ENCODE assay signal across 12 cellular contexts in the genomic region with DNA sequence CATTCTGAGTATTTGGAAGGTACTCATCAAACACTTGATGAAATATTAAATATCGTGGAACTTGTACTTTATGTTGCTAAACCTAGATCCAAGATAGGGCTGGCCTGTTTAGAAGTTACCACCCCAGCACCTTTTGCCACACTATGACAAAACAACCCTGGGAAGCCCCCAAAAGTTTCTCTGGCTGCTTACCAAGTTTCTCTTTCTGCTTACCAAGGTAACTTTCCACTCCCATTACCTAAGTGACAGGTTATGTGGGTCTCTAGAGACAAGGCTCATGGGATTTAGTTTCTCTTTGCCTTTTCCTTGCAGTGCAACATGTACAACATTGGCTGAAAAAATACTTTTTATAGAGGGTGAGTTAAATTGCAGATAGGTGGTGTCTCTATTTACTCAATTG. TPM values are rescaled to one million over a fixed set of nuclear protein-coding genes. Genes with fewer than 3 reads are reported as not detected.
DNase-seq lines count a peak whose midpoint lies in the region; ATAC-seq lines count a peak whose summit lies in the region.
"Had no signal": no experiment of that assay in that cellular context is flagged by ENCODE, and none has a peak within 500 bp of the region (broad histone marks: within the 10 kb centered on the region; RNA-seq: fewer than 3 reads in every experiment).

No MANE protein-coding gene starts in this region.

- no peak overlapping the region for H2AFZ ChIP-seq in mesenchymal stem cell (ENCODE audit: low read depth, low read length)

- H4K91ac ChIP-seq in mesenchymal stem cell (ENCODE audit: low read length): no peak overlapping the region

- no peak overlapping the region for H3K18ac ChIP-seq in mesenchymal stem cell (ENCODE audit: low read depth in 1 of 2, low read length in 2 of 2)

- no peaks in the 10 kb centered on the region for H3K27me3 Mint-ChIP-seq in T-helper 2 cell treated with Interferon-gamma antibody and Interleukin-4, amounts not matched to agents 5 μg/mL and 100 μg/mL, for 36 hours (ENCODE audit: low read depth)
- H3K27me3 Mint-ChIP-seq: CD4-positive, alpha-beta memory T cell had no signal

- no peak overlapping the region for H2BK15ac ChIP-seq in mesenchymal stem cell (ENCODE audit: low read depth, poor library complexity, severe bottlenecking)

- H4K8ac ChIP-seq in mesenchymal stem cell (ENCODE audit: low read length): no peak overlapping the region

- H3K27ac ChIP-seq in mesenchymal stem cell (ENCODE audit: low read length, poor library complexity, severe bottlenecking): no peak overlapping the region

- H3K4me3 ChIP-seq in mesenchymal stem cell (ENCODE audit: insufficient read depth in 1 of 2, low read depth in 1 of 2, low read length in 2 of 2): no peak overlapping the region

- WGBS in mesenchymal stem cell: 100% methylated on average over 1 of the region's 1 CpG

- no peaks in the 10 kb centered on the region for H3K79me1 ChIP-seq in mesenchymal stem cell (replicated peaks; ENCODE audit: low read length, poor library complexity, severe bottlenecking)

- DNase-seq in OCI-M1 (lab: John Stamatoyannopoulos, UW) (peak; percentile 3), DMS 273 treated with DMSO at 0.1 percent for 48 hours (lab: John Stamatoyannopoulos, UW) (no peak), NCI-H1092 (lab: John Stamatoyannopoulos, UW) (no peak), mesenchymal stem cell (no peak)
- DNase-seq in T-helper 2 cell treated with Interferon-gamma antibody and Interleukin-4, amounts not matched to agents 5 μg/mL and 100 μg/mL, for 36 hours (ENCODE audit: low spot score): no peak
- DNase-seq: CD4-positive, alpha-beta memory T cell; MM.1S; NCI-H524 had no signal

- no peak overlapping the region for H3K14ac ChIP-seq in mesenchymal stem cell (ENCODE audit: low read length in 2 of 2)

- H3K36me3 Mint-ChIP-seq in T-helper 2 cell treated with Interferon-gamma antibody and Interleukin-4, amounts not matched to agents 5 μg/mL and 100 μg/mL, for 36 hours (ENCODE audit: low read depth): no peaks in the 10 kb centered on the region
- H3K36me3 Mint-ChIP-seq: CD4-positive, alpha-beta memory T cell had no signal

- H3K27me3 ChIP-seq in mesenchymal stem cell (ENCODE audit: control insufficient read depth in 1 of 2, insufficient read depth in 1 of 2, low read length in 2 of 2): peaks cover 0 to 3% of the 10 kb centered on the region in 2 experiments

- ATAC-seq in GM18517 (IDR thresholded peaks at IDR 0.05; ENCODE audit: unreplicated experiment) (peak; percentile 52), GM19467 (IDR thresholded peaks at IDR 0.05; ENCODE audit: unreplicated experiment) (peak; percentile 52), HG02973 (IDR thresholded peaks at IDR 0.05; ENCODE audit: unreplicated experiment) (peak; percentile 69)
- ATAC-seq: sciatic nerve had no signal

- no peak overlapping the region for H3K4me3 Mint-ChIP-seq in T-helper 2 cell treated with Interferon-gamma antibody and Interleukin-4, amounts not matched to agents 5 μg/mL and 100 μg/mL, for 36 hours
- H3K4me3 Mint-ChIP-seq: CD4-positive, alpha-beta memory T cell had no signal

- no peak overlapping the region for H3K27ac Mint-ChIP-seq in T-helper 2 cell treated with Interferon-gamma antibody and Interleukin-4, amounts not matched to agents 5 μg/mL and 100 μg/mL, for 36 hours
- H3K27ac Mint-ChIP-seq: CD4-positive, alpha-beta memory T cell had no signal

- no peaks in the 10 kb centered on the region for H3K9me3 Mint-ChIP-seq in T-helper 2 cell treated with Interferon-gamma antibody and Interleukin-4, amounts not matched to agents 5 μg/mL and 100 μg/mL, for 36 hours
- H3K9me3 Mint-ChIP-seq: CD4-positive, alpha-beta memory T cell had no signal

- no peak overlapping the region for H2AK5ac ChIP-seq in mesenchymal stem cell (ENCODE audit: low read length, severe bottlenecking)

- H2BK12ac ChIP-seq in mesenchymal stem cell (ENCODE audit: low read length in 2 of 2): no peak overlapping the region

- H2BK5ac ChIP-seq in mesenchymal stem cell (ENCODE audit: low read depth, low read length, poor library complexity, severe bottlenecking): no peak overlapping the region

- no peaks in the 10 kb centered on the region for H3K4me1 Mint-ChIP-seq in T-helper 2 cell treated with Interferon-gamma antibody and Interleukin-4, amounts not matched to agents 5 μg/mL and 100 μg/mL, for 36 hours (ENCODE audit: low read depth)

- H3K23ac ChIP-seq in mesenchymal stem cell (ENCODE audit: low read length in 2 of 2): no peak overlapping the region

- no peaks in the 10 kb centered on the region for H3K36me3 ChIP-seq in mesenchymal stem cell (ENCODE audit: control insufficient read depth in 1 of 2, insufficient read depth in 2 of 2, low read depth in 1 of 2, low read length in 2 of 2)

- no peaks in the 10 kb centered on the region for H3K4me1 ChIP-seq in mesenchymal stem cell (ENCODE audit: control insufficient read depth, insufficient read depth, low read depth, low read length)

- H3K9ac ChIP-seq in mesenchymal stem cell (ENCODE audit: low read length): no peak overlapping the region

- H3K4ac ChIP-seq in mesenchymal stem cell (ENCODE audit: low read depth in 1 of 2, low read length in 2 of 2): no peak overlapping the region

- H3K9me3 ChIP-seq in mesenchymal stem cell (ENCODE audit: control insufficient read depth, low read length): no peaks in the 10 kb centered on the region

- no peak overlapping the region for H3K4me2 ChIP-seq in mesenchymal stem cell (ENCODE audit: low read length, poor library complexity, severe bottlenecking)

- H2BK120ac ChIP-seq in mesenchymal stem cell (ENCODE audit: low read depth, low read length): no peak overlapping the region

RNA-seq across cellular contexts. Expression of a gene that starts 28.9 kb away (rescaled TPM):
- polyA plus RNA-seq in mesenchymal stem cell (2013, experiment 1 of 2): 27.2 TPM
- polyA plus RNA-seq in mesenchymal stem cell (2013, experiment 2 of 2): 27.7 TPM

RNA-seq across cellular contexts. Expression of a gene that starts 54.9 kb away (rescaled TPM):
- 74.0 TPM for polyA plus RNA-seq in mesenchymal stem cell (2013, experiment 1 of 2)
- polyA plus RNA-seq in mesenchymal stem cell (2013, experiment 2 of 2): 76.4 TPM
